Comparison of ENCODE assay signal across 1 cellular context in the genomic region with DNA sequence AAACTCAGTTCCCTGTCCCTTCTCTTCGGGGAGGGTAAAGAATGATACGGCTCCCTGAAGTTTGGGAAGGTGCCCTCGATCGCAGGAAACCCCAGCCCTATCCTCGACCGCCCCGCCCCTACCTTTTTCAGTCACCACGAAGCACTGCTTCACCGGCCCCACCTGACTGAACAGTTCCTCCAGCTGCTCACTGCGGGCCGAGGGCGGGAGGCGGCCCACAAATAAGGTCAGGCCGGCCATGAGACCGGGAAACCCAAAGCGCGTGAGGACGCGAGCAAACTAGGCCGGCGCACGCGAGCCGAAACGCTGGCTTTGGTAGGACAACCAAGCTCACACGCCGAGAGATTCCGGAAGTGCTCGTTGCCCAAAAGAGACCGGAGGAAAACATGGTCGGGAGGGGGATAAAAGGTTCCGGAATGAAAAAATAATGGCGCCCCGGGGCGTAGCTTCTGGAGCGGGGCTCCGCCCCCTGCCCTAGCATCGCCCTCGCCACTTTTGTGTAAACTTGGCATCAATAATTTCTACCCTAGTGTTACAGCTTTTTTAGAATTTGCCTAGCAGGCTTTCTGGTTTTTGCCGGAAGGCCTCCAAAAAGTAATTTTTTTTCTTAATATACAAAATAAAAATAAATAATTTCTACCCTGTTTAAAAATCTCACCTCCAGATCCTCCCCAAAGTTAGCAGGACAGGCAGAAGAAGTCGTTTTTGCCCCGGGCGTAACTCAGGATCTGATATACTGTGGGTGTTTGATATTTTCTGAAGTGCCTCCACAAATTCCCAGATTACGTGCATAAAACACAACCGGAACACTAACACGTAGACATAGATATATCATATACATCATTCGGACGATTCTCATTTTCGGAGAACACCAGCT.
TF ChIP-seq lines count a peak whose summit lies in the region.

A gene with protein sequence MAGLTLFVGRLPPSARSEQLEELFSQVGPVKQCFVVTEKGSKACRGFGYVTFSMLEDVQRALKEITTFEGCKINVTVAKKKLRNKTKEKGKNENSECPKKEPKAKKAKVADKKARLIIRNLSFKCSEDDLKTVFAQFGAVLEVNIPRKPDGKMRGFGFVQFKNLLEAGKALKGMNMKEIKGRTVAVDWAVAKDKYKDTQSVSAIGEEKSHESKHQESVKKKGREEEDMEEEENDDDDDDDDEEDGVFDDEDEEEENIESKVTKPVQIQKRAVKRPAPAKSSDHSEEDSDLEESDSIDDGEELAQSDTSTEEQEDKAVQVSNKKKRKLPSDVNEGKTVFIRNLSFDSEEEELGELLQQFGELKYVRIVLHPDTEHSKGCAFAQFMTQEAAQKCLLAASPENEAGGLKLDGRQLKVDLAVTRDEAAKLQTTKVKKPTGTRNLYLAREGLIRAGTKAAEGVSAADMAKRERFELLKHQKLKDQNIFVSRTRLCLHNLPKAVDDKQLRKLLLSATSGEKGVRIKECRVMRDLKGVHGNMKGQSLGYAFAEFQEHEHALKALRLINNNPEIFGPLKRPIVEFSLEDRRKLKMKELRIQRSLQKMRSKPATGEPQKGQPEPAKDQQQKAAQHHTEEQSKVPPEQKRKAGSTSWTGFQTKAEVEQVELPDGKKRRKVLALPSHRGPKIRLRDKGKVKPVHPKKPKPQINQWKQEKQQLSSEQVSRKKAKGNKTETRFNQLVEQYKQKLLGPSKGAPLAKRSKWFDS (minus strand): TSS at position 355 of the 877 bp plus-strand sequence. CDS start 115 bp downstream, at position 240.

TF ChIP-seq in HepG2, 621 proteins besides CTCF, POLR2A, EP300 and RAD21 (continued from another document and continues in another):
- TF ChIP-seq, protein P1, sequence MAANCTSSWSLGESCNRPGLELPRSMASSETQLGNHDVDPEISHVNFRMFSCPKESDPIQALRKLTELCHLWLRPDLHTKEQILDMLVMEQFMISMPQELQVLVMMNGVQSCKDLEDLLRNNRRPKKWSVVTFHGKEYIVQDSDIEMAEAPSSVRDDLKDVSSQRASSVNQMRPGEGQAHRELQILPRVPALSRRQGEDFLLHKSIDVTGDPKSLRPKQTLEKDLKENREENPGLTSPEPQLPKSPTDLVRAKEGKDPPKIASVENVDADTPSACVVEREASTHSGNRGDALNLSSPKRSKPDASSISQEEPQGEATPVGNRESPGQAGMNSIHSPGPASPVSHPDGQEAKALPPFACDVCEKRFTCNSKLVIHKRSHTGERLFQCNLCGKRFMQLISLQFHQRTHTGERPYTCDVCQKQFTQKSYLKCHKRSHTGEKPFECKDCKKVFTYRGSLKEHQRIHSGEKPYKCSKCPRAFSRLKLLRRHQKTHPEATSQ (CRISPR knock-in tag; IDR thresholded peaks at IDR 0.05; ENCODE audit: borderline replicate concordance): peak; percentile 99
- TF ChIP-seq ZNF24 (IDR thresholded peaks at IDR 0.05) (peak; percentile 82), ZNF672 (CRISPR knock-in tag; IDR thresholded peaks at IDR 0.05) (peak; percentile 72; the same call in 1 of the 2 replicates), NR1H2 (CRISPR knock-in tag; IDR thresholded peaks at IDR 0.05; ENCODE audit: borderline replicate concordance, low read depth) (peak; percentile 96), ZNF296 (CRISPR knock-in tag; conservative IDR thresholded peaks at IDR 0.05) (no peak), AHR (CRISPR knock-in tag; IDR thresholded peaks at IDR 0.05) (peak; percentile 99), ZBTB7B (CRISPR knock-in tag; IDR thresholded peaks at IDR 0.05) (peak; percentile 85), CREM (IDR thresholded peaks at IDR 0.05) (peak; percentile 73), CREM (CRISPR knock-in tag; IDR thresholded peaks at IDR 0.05) (0 out of 2 replicates have a peak, but pooled peaks have one; percentile 11), POLR2G (IDR thresholded peaks at IDR 0.05; ENCODE audit: low read depth, low read length) (peak; percentile 96), ZSCAN30 (CRISPR knock-in tag; IDR thresholded peaks at IDR 0.05) (peak; percentile 86; the same call in 1 of the 2 replicates), SCMH1 (CRISPR knock-in tag; IDR thresholded peaks at IDR 0.05; ENCODE audit: borderline replicate concordance) (no peak), ZNF431 (CRISPR knock-in tag; IDR thresholded peaks at IDR 0.05; ENCODE audit: borderline replicate concordance, low read depth) (peak; percentile 98), ARHGAP35 (CRISPR knock-in tag; IDR thresholded peaks at IDR 0.05; ENCODE audit: borderline replicate concordance) (peak; percentile 99), ZNF225 (CRISPR knock-in tag; IDR thresholded peaks at IDR 0.05) (peak; percentile 98), ZNF232 (CRISPR knock-in tag; IDR thresholded peaks at IDR 0.05; ENCODE audit: borderline replicate concordance) (peak; percentile 98), ZNF674 (CRISPR knock-in tag; IDR thresholded peaks at IDR 0.05; ENCODE audit: low read depth) (0 out of 2 replicates have a peak, but pooled peaks have one; percentile 73), MAF1 (CRISPR knock-in tag; IDR thresholded peaks at IDR 0.05; ENCODE audit: borderline replicate concordance) (peak; percentile 65; the same call in 1 of the 2 replicates), KDM3A (CRISPR knock-in tag; IDR thresholded peaks at IDR 0.05; ENCODE audit: low read depth) (peak; percentile 97), ZSCAN20 (CRISPR knock-in tag; IDR thresholded peaks at IDR 0.05; ENCODE audit: borderline replicate concordance) (peak; percentile 64; the same call in 1 of the 2 replicates), NFKBIZ (CRISPR knock-in tag; IDR thresholded peaks at IDR 0.05) (peak; percentile 97), SMAD3 (CRISPR knock-in tag; IDR thresholded peaks at IDR 0.05) (peak; percentile 94), GFI1 (CRISPR knock-in tag; IDR thresholded peaks at IDR 0.05; ENCODE audit: borderline replicate concordance) (peak; percentile 78), ATF7-NPFF (CRISPR knock-in tag; IDR thresholded peaks at IDR 0.05; ENCODE audit: low read depth) (peak; percentile 100), ZFP62 (CRISPR knock-in tag; IDR thresholded peaks at IDR 0.05) (no peak), ZZZ3 (CRISPR knock-in tag; IDR thresholded peaks at IDR 0.05; ENCODE audit: borderline replicate concordance) (peak; percentile 93; the same call in 1 of the 2 replicates), ZSCAN9 (CRISPR knock-in tag; IDR thresholded peaks at IDR 0.05; ENCODE audit: borderline replicate concordance) (peak; percentile 99), BCL6 (CRISPR knock-in tag; IDR thresholded peaks at IDR 0.05) (peak; percentile 76), HDAC2 (CRISPR knock-in tag; IDR thresholded peaks at IDR 0.05) (peak; percentile 89), SATB2 (CRISPR knock-in tag; IDR thresholded peaks at IDR 0.05) (peak; percentile 98), MYNN (CRISPR knock-in tag; IDR thresholded peaks at IDR 0.05; ENCODE audit: low read depth) (peak; percentile 97), ZKSCAN5 (CRISPR knock-in tag; IDR thresholded peaks at IDR 0.05) (no peak), SNRNP70 (IDR thresholded peaks at IDR 0.05; ENCODE audit: low read depth, low read length) (no peak), MATR3 (CRISPR knock-in tag; IDR thresholded peaks at IDR 0.05) (no peak), GTF3A (CRISPR knock-in tag; conservative IDR thresholded peaks at IDR 0.05) (0 out of 2 replicates have a peak, but pooled peaks have one; percentile 48)
- TF ChIP-seq, protein P2, sequence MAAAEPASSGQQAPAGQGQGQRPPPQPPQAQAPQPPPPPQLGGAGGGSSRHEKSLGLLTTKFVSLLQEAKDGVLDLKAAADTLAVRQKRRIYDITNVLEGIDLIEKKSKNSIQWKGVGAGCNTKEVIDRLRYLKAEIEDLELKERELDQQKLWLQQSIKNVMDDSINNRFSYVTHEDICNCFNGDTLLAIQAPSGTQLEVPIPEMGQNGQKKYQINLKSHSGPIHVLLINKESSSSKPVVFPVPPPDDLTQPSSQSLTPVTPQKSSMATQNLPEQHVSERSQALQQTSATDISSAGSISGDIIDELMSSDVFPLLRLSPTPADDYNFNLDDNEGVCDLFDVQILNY (CRISPR knock-in tag; conservative IDR thresholded peaks at IDR 0.05): peak; percentile 98
- TF ChIP-seq, protein P3, sequence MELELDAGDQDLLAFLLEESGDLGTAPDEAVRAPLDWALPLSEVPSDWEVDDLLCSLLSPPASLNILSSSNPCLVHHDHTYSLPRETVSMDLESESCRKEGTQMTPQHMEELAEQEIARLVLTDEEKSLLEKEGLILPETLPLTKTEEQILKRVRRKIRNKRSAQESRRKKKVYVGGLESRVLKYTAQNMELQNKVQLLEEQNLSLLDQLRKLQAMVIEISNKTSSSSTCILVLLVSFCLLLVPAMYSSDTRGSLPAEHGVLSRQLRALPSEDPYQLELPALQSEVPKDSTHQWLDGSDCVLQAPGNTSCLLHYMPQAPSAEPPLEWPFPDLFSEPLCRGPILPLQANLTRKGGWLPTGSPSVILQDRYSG (CRISPR knock-in tag; IDR thresholded peaks at IDR 0.05): peak; percentile 99
- TF ChIP-seq, protein P4, sequence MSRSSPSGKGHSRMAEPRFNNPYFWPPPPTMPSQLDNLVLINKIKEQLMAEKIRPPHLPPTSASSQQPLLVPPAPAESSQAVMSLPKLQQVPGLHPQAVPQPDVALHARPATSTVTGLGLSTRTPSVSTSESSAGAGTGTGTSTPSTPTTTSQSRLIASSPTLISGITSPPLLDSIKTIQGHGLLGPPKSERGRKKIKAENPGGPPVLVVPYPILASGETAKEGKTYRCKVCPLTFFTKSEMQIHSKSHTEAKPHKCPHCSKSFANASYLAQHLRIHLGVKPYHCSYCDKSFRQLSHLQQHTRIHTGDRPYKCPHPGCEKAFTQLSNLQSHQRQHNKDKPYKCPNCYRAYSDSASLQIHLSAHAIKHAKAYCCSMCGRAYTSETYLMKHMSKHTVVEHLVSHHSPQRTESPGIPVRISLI (CRISPR knock-in tag; IDR thresholded peaks at IDR 0.05; ENCODE audit: borderline replicate concordance): peak; percentile 78
- TF ChIP-seq, protein P5, sequence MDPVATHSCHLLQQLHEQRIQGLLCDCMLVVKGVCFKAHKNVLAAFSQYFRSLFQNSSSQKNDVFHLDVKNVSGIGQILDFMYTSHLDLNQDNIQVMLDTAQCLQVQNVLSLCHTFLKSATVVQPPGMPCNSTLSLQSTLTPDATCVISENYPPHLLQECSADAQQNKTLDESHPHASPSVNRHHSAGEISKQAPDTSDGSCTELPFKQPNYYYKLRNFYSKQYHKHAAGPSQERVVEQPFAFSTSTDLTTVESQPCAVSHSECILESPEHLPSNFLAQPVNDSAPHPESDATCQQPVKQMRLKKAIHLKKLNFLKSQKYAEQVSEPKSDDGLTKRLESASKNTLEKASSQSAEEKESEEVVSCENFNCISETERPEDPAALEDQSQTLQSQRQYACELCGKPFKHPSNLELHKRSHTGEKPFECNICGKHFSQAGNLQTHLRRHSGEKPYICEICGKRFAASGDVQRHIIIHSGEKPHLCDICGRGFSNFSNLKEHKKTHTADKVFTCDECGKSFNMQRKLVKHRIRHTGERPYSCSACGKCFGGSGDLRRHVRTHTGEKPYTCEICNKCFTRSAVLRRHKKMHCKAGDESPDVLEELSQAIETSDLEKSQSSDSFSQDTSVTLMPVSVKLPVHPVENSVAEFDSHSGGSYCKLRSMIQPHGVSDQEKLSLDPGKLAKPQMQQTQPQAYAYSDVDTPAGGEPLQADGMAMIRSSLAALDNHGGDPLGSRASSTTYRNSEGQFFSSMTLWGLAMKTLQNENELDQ (CRISPR knock-in tag; IDR thresholded peaks at IDR 0.05; ENCODE audit: borderline replicate concordance): peak; percentile 85
- TF ChIP-seq, protein P6, sequence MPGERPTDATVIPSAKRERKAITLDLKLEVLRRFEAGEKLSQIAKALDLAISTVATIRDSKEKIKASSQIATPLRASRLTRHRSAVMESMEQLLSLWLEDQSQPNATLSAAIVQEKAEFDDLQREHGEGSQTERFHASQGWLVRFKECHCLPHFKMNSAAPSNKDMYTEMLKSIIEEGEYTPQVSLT (CRISPR knock-in tag; IDR thresholded peaks at IDR 0.05; ENCODE audit: borderline replicate concordance, low read depth): peak; percentile 93; the same call in 1 of the 2 replicates
- TF ChIP-seq, protein P7, sequence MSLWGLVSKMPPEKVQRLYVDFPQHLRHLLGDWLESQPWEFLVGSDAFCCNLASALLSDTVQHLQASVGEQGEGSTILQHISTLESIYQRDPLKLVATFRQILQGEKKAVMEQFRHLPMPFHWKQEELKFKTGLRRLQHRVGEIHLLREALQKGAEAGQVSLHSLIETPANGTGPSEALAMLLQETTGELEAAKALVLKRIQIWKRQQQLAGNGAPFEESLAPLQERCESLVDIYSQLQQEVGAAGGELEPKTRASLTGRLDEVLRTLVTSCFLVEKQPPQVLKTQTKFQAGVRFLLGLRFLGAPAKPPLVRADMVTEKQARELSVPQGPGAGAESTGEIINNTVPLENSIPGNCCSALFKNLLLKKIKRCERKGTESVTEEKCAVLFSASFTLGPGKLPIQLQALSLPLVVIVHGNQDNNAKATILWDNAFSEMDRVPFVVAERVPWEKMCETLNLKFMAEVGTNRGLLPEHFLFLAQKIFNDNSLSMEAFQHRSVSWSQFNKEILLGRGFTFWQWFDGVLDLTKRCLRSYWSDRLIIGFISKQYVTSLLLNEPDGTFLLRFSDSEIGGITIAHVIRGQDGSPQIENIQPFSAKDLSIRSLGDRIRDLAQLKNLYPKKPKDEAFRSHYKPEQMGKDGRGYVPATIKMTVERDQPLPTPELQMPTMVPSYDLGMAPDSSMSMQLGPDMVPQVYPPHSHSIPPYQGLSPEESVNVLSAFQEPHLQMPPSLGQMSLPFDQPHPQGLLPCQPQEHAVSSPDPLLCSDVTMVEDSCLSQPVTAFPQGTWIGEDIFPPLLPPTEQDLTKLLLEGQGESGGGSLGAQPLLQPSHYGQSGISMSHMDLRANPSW (CRISPR knock-in tag; IDR thresholded peaks at IDR 0.05; ENCODE audit: borderline replicate concordance): peak; percentile 83
- TF ChIP-seq, protein P8, sequence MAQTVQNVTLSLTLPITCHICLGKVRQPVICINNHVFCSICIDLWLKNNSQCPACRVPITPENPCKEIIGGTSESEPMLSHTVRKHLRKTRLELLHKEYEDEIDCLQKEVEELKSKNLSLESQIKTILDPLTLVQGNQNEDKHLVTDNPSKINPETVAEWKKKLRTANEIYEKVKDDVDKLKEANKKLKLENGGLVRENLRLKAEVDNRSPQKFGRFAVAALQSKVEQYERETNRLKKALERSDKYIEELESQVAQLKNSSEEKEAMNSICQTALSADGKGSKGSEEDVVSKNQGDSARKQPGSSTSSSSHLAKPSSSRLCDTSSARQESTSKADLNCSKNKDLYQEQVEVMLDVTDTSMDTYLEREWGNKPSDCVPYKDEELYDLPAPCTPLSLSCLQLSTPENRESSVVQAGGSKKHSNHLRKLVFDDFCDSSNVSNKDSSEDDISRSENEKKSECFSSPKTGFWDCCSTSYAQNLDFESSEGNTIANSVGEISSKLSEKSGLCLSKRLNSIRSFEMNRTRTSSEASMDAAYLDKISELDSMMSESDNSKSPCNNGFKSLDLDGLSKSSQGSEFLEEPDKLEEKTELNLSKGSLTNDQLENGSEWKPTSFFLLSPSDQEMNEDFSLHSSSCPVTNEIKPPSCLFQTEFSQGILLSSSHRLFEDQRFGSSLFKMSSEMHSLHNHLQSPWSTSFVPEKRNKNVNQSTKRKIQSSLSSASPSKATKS (CRISPR knock-in tag; IDR thresholded peaks at IDR 0.05): peak; percentile 88; the same call in 1 of the 2 replicates
- TF ChIP-seq, protein P9, sequence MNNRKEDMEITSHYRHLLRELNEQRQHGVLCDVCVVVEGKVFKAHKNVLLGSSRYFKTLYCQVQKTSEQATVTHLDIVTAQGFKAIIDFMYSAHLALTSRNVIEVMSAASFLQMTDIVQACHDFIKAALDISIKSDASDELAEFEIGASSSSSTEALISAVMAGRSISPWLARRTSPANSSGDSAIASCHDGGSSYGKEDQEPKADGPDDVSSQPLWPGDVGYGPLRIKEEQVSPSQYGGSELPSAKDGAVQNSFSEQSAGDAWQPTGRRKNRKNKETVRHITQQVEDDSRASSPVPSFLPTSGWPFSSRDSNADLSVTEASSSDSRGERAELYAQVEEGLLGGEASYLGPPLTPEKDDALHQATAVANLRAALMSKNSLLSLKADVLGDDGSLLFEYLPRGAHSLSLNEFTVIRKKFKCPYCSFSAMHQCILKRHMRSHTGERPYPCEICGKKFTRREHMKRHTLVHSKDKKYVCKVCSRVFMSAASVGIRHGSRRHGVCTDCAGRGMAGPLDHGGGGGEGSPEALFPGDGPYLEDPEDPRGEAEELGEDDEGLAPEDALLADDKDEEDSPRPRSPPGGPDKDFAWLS (CRISPR knock-in tag; IDR thresholded peaks at IDR 0.05; ENCODE audit: borderline replicate concordance): no peak
